ENCODE assay signal across 1 cellular context in the genomic region with DNA sequence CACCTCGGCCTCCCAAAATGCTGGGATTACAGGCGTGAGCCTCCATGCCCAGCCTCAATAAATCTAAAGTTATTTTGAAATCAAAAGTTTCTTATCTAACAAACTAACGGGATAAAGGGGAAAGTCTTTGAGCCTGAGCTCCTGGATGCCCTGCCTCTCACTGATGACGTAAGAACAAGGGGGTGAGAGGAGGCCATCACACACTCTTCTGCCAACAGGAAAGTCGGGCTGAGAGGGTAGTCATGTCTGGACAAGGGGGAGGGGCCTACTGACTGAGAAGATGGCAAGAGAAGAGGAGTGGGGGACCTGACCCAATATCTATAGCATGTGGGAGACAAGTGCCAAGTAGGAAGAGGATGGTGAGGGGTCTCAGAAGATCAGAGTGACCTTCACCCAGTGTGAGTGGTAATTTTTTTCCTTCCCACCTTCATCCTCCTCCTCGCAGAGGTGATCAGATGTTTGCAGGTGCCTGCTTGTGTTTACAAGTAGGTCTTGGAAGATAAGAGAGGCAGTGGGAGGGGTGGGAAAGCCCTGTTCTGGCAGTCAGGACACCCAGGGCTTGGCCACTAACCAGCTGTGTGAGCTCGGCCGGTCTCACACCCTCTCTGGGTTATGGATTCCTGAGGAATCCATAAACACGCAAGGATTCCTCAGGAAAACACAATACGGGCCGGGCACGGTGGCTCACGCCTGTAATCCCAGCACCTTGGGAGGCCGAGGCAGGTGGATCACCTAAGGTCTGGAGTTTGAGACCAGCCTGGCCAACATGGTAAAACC.
TF ChIP-seq lines count a peak whose summit lies in the region.

No MANE protein-coding gene starts in this region.

TF ChIP-seq in K562, 482 proteins besides CTCF, POLR2A, EP300 and RAD21:
- TF ChIP-seq ZNF77 (CRISPR knock-in tag; IDR thresholded peaks at IDR 0.05), result no peak
- TF ChIP-seq RBBP5 (IDR thresholded peaks at IDR 0.05; ENCODE audit: borderline replicate concordance, insufficient read depth, low read length, poor library complexity, severe bottlenecking), result no peak
- TF ChIP-seq BCOR (IDR thresholded peaks at IDR 0.05), result peak; percentile 23; the same call in 1 of the 2 replicates
- TF ChIP-seq, protein P1, sequence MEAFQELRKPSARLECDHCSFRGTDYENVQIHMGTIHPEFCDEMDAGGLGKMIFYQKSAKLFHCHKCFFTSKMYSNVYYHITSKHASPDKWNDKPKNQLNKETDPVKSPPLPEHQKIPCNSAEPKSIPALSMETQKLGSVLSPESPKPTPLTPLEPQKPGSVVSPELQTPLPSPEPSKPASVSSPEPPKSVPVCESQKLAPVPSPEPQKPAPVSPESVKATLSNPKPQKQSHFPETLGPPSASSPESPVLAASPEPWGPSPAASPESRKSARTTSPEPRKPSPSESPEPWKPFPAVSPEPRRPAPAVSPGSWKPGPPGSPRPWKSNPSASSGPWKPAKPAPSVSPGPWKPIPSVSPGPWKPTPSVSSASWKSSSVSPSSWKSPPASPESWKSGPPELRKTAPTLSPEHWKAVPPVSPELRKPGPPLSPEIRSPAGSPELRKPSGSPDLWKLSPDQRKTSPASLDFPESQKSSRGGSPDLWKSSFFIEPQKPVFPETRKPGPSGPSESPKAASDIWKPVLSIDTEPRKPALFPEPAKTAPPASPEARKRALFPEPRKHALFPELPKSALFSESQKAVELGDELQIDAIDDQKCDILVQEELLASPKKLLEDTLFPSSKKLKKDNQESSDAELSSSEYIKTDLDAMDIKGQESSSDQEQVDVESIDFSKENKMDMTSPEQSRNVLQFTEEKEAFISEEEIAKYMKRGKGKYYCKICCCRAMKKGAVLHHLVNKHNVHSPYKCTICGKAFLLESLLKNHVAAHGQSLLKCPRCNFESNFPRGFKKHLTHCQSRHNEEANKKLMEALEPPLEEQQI (IDR thresholded peaks at IDR 0.05), result no peak
- no peak for TF ChIP-seq ETV6 (IDR thresholded peaks at IDR 0.05; ENCODE audit: borderline replicate concordance in 1 of 2, low read depth in 2 of 2, low read length in 1 of 2)
- TF ChIP-seq ETV6 (CRISPR knock-in tag; IDR thresholded peaks at IDR 0.05; ENCODE audit: borderline replicate concordance), result no peak
- 0 out of 2 replicates have a peak, but pooled peaks have one; percentile 10 for TF ChIP-seq ATF7 (IDR thresholded peaks at IDR 0.05)
- TF ChIP-seq FOXK1 (CRISPR knock-in tag; IDR thresholded peaks at IDR 0.05; ENCODE audit: borderline replicate concordance), result no peak
- 0 out of 2 replicates have a peak, but pooled peaks have one; percentile 15 for TF ChIP-seq CBFA2T2 (conservative IDR thresholded peaks at IDR 0.05)
- TF ChIP-seq CBFA2T3 (IDR thresholded peaks at IDR 0.05), result peak; percentile 35; the same call in 1 of the 2 replicates
- TF ChIP-seq, protein P2, sequence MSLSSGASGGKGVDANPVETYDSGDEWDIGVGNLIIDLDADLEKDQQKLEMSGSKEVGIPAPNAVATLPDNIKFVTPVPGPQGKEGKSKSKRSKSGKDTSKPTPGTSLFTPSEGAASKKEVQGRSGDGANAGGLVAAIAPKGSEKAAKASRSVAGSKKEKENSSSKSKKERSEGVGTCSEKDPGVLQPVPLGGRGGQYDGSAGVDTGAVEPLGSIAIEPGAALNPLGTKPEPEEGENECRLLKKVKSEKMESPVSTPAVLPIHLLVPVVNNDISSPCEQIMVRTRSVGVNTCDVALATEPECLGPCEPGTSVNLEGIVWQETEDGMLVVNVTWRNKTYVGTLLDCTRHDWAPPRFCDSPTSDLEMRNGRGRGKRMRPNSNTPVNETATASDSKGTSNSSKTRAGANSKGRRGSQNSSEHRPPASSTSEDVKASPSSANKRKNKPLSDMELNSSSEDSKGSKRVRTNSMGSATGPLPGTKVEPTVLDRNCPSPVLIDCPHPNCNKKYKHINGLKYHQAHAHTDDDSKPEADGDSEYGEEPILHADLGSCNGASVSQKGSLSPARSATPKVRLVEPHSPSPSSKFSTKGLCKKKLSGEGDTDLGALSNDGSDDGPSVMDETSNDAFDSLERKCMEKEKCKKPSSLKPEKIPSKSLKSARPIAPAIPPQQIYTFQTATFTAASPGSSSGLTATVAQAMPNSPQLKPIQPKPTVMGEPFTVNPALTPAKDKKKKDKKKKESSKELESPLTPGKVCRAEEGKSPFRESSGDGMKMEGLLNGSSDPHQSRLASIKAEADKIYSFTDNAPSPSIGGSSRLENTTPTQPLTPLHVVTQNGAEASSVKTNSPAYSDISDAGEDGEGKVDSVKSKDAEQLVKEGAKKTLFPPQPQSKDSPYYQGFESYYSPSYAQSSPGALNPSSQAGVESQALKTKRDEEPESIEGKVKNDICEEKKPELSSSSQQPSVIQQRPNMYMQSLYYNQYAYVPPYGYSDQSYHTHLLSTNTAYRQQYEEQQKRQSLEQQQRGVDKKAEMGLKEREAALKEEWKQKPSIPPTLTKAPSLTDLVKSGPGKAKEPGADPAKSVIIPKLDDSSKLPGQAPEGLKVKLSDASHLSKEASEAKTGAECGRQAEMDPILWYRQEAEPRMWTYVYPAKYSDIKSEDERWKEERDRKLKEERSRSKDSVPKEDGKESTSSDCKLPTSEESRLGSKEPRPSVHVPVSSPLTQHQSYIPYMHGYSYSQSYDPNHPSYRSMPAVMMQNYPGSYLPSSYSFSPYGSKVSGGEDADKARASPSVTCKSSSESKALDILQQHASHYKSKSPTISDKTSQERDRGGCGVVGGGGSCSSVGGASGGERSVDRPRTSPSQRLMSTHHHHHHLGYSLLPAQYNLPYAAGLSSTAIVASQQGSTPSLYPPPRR (CRISPR knock-in tag; IDR thresholded peaks at IDR 0.05; ENCODE audit: borderline replicate concordance), result no peak
- no peak for TF ChIP-seq TAF9B (IDR thresholded peaks at IDR 0.05; ENCODE audit: partially characterized antibody)
- TF ChIP-seq HMGXB4 (CRISPR knock-in tag; IDR thresholded peaks at IDR 0.05), result no peak
- no peak for TF ChIP-seq POLR2AphosphoS2 (IDR thresholded peaks at IDR 0.05; ENCODE audit: low read length)
- TF ChIP-seq ATF3 (IDR thresholded peaks at IDR 0.05), result peak; percentile 24; the same call in 1 of the 2 replicates
- no peak for TF ChIP-seq ATF3 (CRISPR knock-in tag; conservative IDR thresholded peaks at IDR 0.05)
